Comparison of ENCODE assay signal across 7 cellular contexts in genomic region chr11:17276236-17277023, GRCh38. TPM values are rescaled to one million over a fixed set of nuclear protein-coding genes. Genes with fewer than 3 reads are reported as not detected.
DNase-seq lines count a peak whose midpoint lies in the region; ATAC-seq and TF ChIP-seq lines count a peak whose summit lies in the region.

Gene NUCB2, plus strand, starts transcription at chr11:17276739. Its CDS starts 18,585 bp downstream, at chr11:17295324.

- TF ChIP-seq CTCF in hepatocyte (IDR thresholded peaks at IDR 0.05; ENCODE audit: poor library complexity) = no peak

- peak within 1 kb of the TSS; percentile 79 for H3K27ac ChIP-seq in hepatocyte

- no peaks in the 10 kb centered on the region for H3K27me3 ChIP-seq in hepatocyte

- H3K79me2 ChIP-seq in hepatocyte = peaks cover 20% of the 10 kb centered on the region

- no peaks in the 10 kb centered on the region for H3K9me2 ChIP-seq in hepatocyte (replicated peaks; ENCODE audit: insufficient read depth)

- peaks cover 4% of the 10 kb centered on the region for H3K4me1 ChIP-seq in hepatocyte (ENCODE audit: insufficient read depth)

- no peaks in the 10 kb centered on the region for H4K20me1 ChIP-seq in hepatocyte (ENCODE audit: insufficient read depth, poor library complexity, severe bottlenecking)

- H3K4me3 ChIP-seq in hepatocyte = peak within 1 kb of the TSS; percentile 85

- H2AFZ ChIP-seq in hepatocyte = peak within 1 kb of the TSS; percentile 83

- no peaks in the 10 kb centered on the region for H3K9me3 ChIP-seq in hepatocyte (ENCODE audit: low read depth)

- H3K36me3 ChIP-seq in hepatocyte (replicated peaks; ENCODE audit: insufficient read depth, low read depth) = no peaks in the 10 kb centered on the region

- peak; percentile 95 to 96 for DNase-seq in NCI-H2081 (lab: John Stamatoyannopoulos, UW)
- peak; percentile 87 for DNase-seq in T1000 (lab: John Stamatoyannopoulos, UW)
- DNase-seq in astrocyte of the hippocampus (ENCODE audit: low read depth, low spot score) = peak; percentile 98
- DNase-seq in hepatocyte (ENCODE audit: low spot score) = peak; percentile 98
- peak; percentile 82 for DNase-seq in renal cortical epithelial cell (ENCODE audit: low read depth)

- 1% methylated on average over 38 of the region's 75 CpGs for WGBS in hepatocyte (ENCODE audit: low lambda C conversion rate, missing lambda C conversion rate)

- peak; percentile 81 for ATAC-seq in GM18508 (IDR thresholded peaks at IDR 0.05; ENCODE audit: insufficient read depth, unreplicated experiment)
- ATAC-seq in HG03025 (IDR thresholded peaks at IDR 0.05; ENCODE audit: low FRiP score, unreplicated experiment) = peak; percentile 98

- H3K4me2 ChIP-seq in hepatocyte = peak within 1 kb of the TSS; percentile 79

RNA-seq across cellular contexts. Expression of gene NUCB2, which starts in this region (rescaled TPM):
- total RNA-seq in hepatocyte = 73.2 and 93.4 TPM in 2 replicates
- 196 and 202 TPM in 2 replicates for polyA plus RNA-seq in hepatocyte
- total RNA-seq in renal cortical epithelial cell = 38.5 and 38.7 TPM in 2 replicates

Comparison
In these comparisons a context has a peak if more than half of its experiments do, and no peak if none do; other contexts are left out.
1. Peak in every context shown above with its lines: DNase-seq, ATAC-seq, H3K4me3 ChIP-seq and H3K27ac ChIP-seq.